1 cellular context compared by ENCODE assay signal in the genomic region with DNA sequence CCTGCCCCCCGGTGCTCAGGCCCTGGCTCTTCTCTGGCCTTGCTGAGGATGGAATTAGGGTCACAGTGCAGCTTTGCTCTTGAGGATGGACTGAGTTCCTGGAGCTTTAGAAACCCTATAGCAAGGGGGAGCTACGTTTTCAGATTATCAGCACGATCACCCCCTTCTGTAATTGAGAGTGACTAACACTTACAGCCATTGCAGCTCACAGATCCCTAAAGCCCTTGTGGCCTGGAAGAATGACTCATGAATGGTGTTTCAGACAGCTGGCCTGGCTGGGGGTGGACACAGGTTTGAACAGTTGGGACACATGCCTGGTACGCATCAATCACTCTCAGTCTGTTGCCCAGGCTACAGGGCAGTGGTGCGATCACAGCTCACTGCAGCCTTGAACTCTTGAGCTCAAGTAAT.
A peak's percentile ranks its signal among the peaks of the same experiment; 100 is the strongest.
TF ChIP-seq lines count a peak whose summit lies in the region.

No MANE protein-coding gene starts in this region.

TF ChIP-seq in K562, 482 proteins besides CTCF, POLR2A, EP300 and RAD21 (continued from another document and continues in another):
- TF ChIP-seq, protein P1, sequence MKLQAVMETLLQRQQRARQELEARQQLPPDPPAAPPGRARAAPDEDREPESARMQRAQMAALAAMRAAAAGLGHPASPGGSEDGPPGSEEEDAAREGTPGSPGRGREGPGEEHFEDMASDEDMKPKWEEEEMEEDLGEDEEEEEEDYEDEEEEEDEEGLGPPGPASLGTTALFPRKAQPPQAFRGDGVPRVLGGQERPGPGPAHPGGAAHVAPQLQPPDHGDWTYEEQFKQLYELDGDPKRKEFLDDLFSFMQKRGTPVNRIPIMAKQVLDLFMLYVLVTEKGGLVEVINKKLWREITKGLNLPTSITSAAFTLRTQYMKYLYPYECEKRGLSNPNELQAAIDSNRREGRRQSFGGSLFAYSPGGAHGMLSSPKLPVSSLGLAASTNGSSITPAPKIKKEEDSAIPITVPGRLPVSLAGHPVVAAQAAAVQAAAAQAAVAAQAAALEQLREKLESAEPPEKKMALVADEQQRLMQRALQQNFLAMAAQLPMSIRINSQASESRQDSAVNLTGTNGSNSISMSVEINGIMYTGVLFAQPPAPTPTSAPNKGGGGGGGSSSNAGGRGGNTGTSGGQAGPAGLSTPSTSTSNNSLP (IDR thresholded peaks at IDR 0.05; ENCODE audit: borderline replicate concordance, low read depth, low read length) = no peak
- TF ChIP-seq DDX20 (tag; IDR thresholded peaks at IDR 0.05; ENCODE audit: low read depth) = no peak
- no peak for TF ChIP-seq KAT8 (IDR thresholded peaks at IDR 0.05; ENCODE audit: low read depth)
- no peak for TF ChIP-seq ELF4 (CRISPR knock-in tag; IDR thresholded peaks at IDR 0.05)
- no peak for TF ChIP-seq PURB (CRISPR knock-in tag; IDR thresholded peaks at IDR 0.05; ENCODE audit: low read depth)
- TF ChIP-seq, protein P2, sequence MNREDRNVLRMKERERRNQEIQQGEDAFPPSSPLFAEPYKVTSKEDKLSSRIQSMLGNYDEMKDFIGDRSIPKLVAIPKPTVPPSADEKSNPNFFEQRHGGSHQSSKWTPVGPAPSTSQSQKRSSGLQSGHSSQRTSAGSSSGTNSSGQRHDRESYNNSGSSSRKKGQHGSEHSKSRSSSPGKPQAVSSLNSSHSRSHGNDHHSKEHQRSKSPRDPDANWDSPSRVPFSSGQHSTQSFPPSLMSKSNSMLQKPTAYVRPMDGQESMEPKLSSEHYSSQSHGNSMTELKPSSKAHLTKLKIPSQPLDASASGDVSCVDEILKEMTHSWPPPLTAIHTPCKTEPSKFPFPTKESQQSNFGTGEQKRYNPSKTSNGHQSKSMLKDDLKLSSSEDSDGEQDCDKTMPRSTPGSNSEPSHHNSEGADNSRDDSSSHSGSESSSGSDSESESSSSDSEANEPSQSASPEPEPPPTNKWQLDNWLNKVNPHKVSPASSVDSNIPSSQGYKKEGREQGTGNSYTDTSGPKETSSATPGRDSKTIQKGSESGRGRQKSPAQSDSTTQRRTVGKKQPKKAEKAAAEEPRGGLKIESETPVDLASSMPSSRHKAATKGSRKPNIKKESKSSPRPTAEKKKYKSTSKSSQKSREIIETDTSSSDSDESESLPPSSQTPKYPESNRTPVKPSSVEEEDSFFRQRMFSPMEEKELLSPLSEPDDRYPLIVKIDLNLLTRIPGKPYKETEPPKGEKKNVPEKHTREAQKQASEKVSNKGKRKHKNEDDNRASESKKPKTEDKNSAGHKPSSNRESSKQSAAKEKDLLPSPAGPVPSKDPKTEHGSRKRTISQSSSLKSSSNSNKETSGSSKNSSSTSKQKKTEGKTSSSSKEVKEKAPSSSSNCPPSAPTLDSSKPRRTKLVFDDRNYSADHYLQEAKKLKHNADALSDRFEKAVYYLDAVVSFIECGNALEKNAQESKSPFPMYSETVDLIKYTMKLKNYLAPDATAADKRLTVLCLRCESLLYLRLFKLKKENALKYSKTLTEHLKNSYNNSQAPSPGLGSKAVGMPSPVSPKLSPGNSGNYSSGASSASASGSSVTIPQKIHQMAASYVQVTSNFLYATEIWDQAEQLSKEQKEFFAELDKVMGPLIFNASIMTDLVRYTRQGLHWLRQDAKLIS (CRISPR knock-in tag; IDR thresholded peaks at IDR 0.05) = no peak
- no peak for TF ChIP-seq TFAM (CRISPR knock-in tag; conservative IDR thresholded peaks at IDR 0.05)
- TF ChIP-seq ZBED1 (IDR thresholded peaks at IDR 0.05) = peak; percentile 58; the same call in 1 of the 2 replicates
- TF ChIP-seq SAP30 (IDR thresholded peaks at IDR 0.05; ENCODE audit: borderline replicate concordance, insufficient read depth, low read depth, low read length, poor library complexity, severe bottlenecking) = no peak
- no peak for TF ChIP-seq CHD2 (IDR thresholded peaks at IDR 0.05; ENCODE audit: low read depth, low read length)
- no peak; a peak in 2 of 4 replicates for TF ChIP-seq FOXA3 (CRISPR knock-in tag; conservative IDR thresholded peaks at IDR 0.05 in 1 of 2, IDR thresholded peaks at IDR 0.05 in 1 of 2)
- TF ChIP-seq TBL1XR1 (IDR thresholded peaks at IDR 0.05; ENCODE audit: low read length in 2 of 2) = peak in 1 of 2 experiments; percentile 79; a peak in 2 of 4 replicates
- TF ChIP-seq, protein P3, sequence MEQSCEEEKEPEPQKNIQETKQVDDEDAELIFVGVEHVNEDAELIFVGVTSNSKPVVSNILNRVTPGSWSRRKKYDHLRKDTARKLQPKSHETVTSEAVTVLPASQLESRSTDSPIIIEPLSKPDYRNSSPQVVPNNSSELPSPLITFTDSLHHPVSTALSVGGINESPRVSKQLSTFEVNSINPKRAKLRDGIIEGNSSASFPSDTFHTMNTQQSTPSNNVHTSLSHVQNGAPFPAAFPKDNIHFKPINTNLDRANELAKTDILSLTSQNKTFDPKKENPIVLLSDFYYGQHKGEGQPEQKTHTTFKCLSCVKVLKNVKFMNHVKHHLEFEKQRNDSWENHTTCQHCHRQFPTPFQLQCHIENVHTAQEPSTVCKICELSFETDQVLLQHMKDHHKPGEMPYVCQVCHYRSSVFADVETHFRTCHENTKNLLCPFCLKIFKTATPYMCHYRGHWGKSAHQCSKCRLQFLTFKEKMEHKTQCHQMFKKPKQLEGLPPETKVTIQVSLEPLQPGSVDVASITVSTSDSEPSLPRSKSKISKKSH (CRISPR knock-in tag; IDR thresholded peaks at IDR 0.05) = no peak
- TF ChIP-seq ZNF695 (CRISPR knock-in tag; IDR thresholded peaks at IDR 0.05) = no peak
- no peak for TF ChIP-seq KLF1 (tag; IDR thresholded peaks at IDR 0.05)
- TF ChIP-seq, protein P4, sequence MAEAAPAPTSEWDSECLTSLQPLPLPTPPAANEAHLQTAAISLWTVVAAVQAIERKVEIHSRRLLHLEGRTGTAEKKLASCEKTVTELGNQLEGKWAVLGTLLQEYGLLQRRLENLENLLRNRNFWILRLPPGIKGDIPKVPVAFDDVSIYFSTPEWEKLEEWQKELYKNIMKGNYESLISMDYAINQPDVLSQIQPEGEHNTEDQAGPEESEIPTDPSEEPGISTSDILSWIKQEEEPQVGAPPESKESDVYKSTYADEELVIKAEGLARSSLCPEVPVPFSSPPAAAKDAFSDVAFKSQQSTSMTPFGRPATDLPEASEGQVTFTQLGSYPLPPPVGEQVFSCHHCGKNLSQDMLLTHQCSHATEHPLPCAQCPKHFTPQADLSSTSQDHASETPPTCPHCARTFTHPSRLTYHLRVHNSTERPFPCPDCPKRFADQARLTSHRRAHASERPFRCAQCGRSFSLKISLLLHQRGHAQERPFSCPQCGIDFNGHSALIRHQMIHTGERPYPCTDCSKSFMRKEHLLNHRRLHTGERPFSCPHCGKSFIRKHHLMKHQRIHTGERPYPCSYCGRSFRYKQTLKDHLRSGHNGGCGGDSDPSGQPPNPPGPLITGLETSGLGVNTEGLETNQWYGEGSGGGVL (CRISPR knock-in tag; IDR thresholded peaks at IDR 0.05) = no peak
- no peak for TF ChIP-seq KHSRP (IDR thresholded peaks at IDR 0.05)
- TF ChIP-seq BMI1 (IDR thresholded peaks at IDR 0.05; ENCODE audit: low read length) = peak; percentile 62; the same call in 1 of the 2 replicates
- no peak for TF ChIP-seq DMBX1 (CRISPR knock-in tag; IDR thresholded peaks at IDR 0.05; ENCODE audit: borderline replicate concordance)
- TF ChIP-seq ZNF79 (CRISPR knock-in tag; IDR thresholded peaks at IDR 0.05; ENCODE audit: low read depth) = no peak
- TF ChIP-seq SMARCE1 (IDR thresholded peaks at IDR 0.05) = peak; percentile 94
- no peak for TF ChIP-seq ZNF165 (CRISPR knock-in tag; IDR thresholded peaks at IDR 0.05; ENCODE audit: borderline replicate concordance)
- no peak for TF ChIP-seq NFXL1 (CRISPR knock-in tag; IDR thresholded peaks at IDR 0.05)
- TF ChIP-seq, protein P5, sequence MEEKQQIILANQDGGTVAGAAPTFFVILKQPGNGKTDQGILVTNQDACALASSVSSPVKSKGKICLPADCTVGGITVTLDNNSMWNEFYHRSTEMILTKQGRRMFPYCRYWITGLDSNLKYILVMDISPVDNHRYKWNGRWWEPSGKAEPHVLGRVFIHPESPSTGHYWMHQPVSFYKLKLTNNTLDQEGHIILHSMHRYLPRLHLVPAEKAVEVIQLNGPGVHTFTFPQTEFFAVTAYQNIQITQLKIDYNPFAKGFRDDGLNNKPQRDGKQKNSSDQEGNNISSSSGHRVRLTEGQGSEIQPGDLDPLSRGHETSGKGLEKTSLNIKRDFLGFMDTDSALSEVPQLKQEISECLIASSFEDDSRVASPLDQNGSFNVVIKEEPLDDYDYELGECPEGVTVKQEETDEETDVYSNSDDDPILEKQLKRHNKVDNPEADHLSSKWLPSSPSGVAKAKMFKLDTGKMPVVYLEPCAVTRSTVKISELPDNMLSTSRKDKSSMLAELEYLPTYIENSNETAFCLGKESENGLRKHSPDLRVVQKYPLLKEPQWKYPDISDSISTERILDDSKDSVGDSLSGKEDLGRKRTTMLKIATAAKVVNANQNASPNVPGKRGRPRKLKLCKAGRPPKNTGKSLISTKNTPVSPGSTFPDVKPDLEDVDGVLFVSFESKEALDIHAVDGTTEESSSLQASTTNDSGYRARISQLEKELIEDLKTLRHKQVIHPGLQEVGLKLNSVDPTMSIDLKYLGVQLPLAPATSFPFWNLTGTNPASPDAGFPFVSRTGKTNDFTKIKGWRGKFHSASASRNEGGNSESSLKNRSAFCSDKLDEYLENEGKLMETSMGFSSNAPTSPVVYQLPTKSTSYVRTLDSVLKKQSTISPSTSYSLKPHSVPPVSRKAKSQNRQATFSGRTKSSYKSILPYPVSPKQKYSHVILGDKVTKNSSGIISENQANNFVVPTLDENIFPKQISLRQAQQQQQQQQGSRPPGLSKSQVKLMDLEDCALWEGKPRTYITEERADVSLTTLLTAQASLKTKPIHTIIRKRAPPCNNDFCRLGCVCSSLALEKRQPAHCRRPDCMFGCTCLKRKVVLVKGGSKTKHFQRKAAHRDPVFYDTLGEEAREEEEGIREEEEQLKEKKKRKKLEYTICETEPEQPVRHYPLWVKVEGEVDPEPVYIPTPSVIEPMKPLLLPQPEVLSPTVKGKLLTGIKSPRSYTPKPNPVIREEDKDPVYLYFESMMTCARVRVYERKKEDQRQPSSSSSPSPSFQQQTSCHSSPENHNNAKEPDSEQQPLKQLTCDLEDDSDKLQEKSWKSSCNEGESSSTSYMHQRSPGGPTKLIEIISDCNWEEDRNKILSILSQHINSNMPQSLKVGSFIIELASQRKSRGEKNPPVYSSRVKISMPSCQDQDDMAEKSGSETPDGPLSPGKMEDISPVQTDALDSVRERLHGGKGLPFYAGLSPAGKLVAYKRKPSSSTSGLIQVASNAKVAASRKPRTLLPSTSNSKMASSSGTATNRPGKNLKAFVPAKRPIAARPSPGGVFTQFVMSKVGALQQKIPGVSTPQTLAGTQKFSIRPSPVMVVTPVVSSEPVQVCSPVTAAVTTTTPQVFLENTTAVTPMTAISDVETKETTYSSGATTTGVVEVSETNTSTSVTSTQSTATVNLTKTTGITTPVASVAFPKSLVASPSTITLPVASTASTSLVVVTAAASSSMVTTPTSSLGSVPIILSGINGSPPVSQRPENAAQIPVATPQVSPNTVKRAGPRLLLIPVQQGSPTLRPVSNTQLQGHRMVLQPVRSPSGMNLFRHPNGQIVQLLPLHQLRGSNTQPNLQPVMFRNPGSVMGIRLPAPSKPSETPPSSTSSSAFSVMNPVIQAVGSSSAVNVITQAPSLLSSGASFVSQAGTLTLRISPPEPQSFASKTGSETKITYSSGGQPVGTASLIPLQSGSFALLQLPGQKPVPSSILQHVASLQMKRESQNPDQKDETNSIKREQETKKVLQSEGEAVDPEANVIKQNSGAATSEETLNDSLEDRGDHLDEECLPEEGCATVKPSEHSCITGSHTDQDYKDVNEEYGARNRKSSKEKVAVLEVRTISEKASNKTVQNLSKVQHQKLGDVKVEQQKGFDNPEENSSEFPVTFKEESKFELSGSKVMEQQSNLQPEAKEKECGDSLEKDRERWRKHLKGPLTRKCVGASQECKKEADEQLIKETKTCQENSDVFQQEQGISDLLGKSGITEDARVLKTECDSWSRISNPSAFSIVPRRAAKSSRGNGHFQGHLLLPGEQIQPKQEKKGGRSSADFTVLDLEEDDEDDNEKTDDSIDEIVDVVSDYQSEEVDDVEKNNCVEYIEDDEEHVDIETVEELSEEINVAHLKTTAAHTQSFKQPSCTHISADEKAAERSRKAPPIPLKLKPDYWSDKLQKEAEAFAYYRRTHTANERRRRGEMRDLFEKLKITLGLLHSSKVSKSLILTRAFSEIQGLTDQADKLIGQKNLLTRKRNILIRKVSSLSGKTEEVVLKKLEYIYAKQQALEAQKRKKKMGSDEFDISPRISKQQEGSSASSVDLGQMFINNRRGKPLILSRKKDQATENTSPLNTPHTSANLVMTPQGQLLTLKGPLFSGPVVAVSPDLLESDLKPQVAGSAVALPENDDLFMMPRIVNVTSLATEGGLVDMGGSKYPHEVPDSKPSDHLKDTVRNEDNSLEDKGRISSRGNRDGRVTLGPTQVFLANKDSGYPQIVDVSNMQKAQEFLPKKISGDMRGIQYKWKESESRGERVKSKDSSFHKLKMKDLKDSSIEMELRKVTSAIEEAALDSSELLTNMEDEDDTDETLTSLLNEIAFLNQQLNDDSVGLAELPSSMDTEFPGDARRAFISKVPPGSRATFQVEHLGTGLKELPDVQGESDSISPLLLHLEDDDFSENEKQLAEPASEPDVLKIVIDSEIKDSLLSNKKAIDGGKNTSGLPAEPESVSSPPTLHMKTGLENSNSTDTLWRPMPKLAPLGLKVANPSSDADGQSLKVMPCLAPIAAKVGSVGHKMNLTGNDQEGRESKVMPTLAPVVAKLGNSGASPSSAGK (IDR thresholded peaks at IDR 0.05) = no peak; the same call in 1 of the 2 replicates
- no peak for TF ChIP-seq TGIF2 (CRISPR knock-in tag; IDR thresholded peaks at IDR 0.05)
- TF ChIP-seq TRIM28 (IDR thresholded peaks at IDR 0.05) = no peak
- no peak for TF ChIP-seq MCM2 (IDR thresholded peaks at IDR 0.05; ENCODE audit: low read depth)
- no peak for TF ChIP-seq FOXK1 (CRISPR knock-in tag; IDR thresholded peaks at IDR 0.05; ENCODE audit: borderline replicate concordance)
- TF ChIP-seq ILK (tag; IDR thresholded peaks at IDR 0.05; ENCODE audit: borderline replicate concordance, low read depth) = no peak
- TF ChIP-seq HEY1 (CRISPR knock-in tag; IDR thresholded peaks at IDR 0.05; ENCODE audit: borderline replicate concordance) = no peak
- TF ChIP-seq MCM3 (IDR thresholded peaks at IDR 0.05) = no peak
- no peak for TF ChIP-seq BCL6 (CRISPR knock-in tag; IDR thresholded peaks at IDR 0.05)
- TF ChIP-seq, protein P6, sequence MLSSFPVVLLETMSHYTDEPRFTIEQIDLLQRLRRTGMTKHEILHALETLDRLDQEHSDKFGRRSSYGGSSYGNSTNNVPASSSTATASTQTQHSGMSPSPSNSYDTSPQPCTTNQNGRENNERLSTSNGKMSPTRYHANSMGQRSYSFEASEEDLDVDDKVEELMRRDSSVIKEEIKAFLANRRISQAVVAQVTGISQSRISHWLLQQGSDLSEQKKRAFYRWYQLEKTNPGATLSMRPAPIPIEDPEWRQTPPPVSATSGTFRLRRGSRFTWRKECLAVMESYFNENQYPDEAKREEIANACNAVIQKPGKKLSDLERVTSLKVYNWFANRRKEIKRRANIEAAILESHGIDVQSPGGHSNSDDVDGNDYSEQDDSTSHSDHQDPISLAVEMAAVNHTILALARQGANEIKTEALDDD (IDR thresholded peaks at IDR 0.05) = peak; percentile 69
- TF ChIP-seq, protein P7, sequence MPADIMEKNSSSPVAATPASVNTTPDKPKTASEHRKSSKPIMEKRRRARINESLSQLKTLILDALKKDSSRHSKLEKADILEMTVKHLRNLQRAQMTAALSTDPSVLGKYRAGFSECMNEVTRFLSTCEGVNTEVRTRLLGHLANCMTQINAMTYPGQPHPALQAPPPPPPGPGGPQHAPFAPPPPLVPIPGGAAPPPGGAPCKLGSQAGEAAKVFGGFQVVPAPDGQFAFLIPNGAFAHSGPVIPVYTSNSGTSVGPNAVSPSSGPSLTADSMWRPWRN (IDR thresholded peaks at IDR 0.05; ENCODE audit: low read depth) = 0 out of 2 replicates have a peak, but pooled peaks have one; percentile 50
- TF ChIP-seq CBFA2T3 (IDR thresholded peaks at IDR 0.05) = peak; percentile 89
